ENCODE assay signal across 11 cellular contexts in genomic region chr3:69541823-69542264, GRCh38.
DNase-seq lines count a peak whose midpoint lies in the region; ATAC-seq and TF ChIP-seq lines count a peak whose summit lies in the region.
"Had no signal": no experiment of that assay in that cellular context is flagged by ENCODE, and none has a peak within 500 bp of the region (broad histone marks: within the 10 kb centered on the region; RNA-seq: fewer than 3 reads in every experiment).

No MANE protein-coding gene starts in this region.

- H3K27ac ChIP-seq in breast epithelium (peak overlapping the region; percentile 33 to 58), subcutaneous abdominal adipose tissue (ENCODE audit: low read depth, low read length) (no peak overlapping the region)
- H3K27ac ChIP-seq: 22Rv1 had no signal

- H3K4me1 ChIP-seq in breast epithelium (no peaks in the 10 kb centered on the region), subcutaneous abdominal adipose tissue (ENCODE audit: control insufficient read depth in 5 of 5, insufficient read depth in 5 of 5, low read length in 5 of 5) (peaks cover 0 to 17% (median 14%) of the 10 kb centered on the region in 5 donors)

- peak overlapping the region; percentile 49 to 82 (median 66) for H3K4me3 ChIP-seq in breast epithelium
- H3K4me3 ChIP-seq in subcutaneous abdominal adipose tissue (ENCODE audit: low read depth in 1 of 5, low read length in 5 of 5) = peak overlapping the region; percentile 39 to 67 (median 54)

- H3K9ac ChIP-seq in subcutaneous abdominal adipose tissue (ENCODE audit: low read length in 5 of 5) = no peak overlapping the region

- peaks cover 3 to 20% of the 10 kb centered on the region in 2 donors for H3K27me3 ChIP-seq in breast epithelium
- peaks cover 0 to 18% (median 10%) of the 10 kb centered on the region in 5 donors for H3K27me3 ChIP-seq in subcutaneous abdominal adipose tissue (ENCODE audit: control insufficient read depth in 5 of 5, insufficient read depth in 4 of 5, low read length in 5 of 5)

- H3K9me3 Mint-ChIP-seq in stimulated activated memory B cell treated with anti-CD40 and anti-IgM and Interleukin-4, amounts not matched to agents 10 μg/mL and 1 μg/mL and 100 μg/mL, for 72 hours = no peaks in the 10 kb centered on the region
- H3K9me3 Mint-ChIP-seq: activated naive CD8-positive, alpha-beta T cell treated with anti-CD3 and anti-CD28 coated beads, Interleukin-2, amount 10 ng/mL, durations not matched to agents 7 days and 5 days; T-cell had no signal

- intact Hi-C loops in breast epithelium (cut with DNase I; ENCODE audit: low total_unique reads) = no loop called here

- no peak for TF ChIP-seq POLR2A in breast epithelium (IDR thresholded peaks at IDR 0.05)

- H3K4me3 Mint-ChIP-seq in stimulated activated memory B cell treated with anti-CD40 and anti-IgM and Interleukin-4, amounts not matched to agents 10 μg/mL and 1 μg/mL and 100 μg/mL, for 72 hours = no peak overlapping the region
- H3K4me3 Mint-ChIP-seq: activated naive CD8-positive, alpha-beta T cell treated with anti-CD3 and anti-CD28 coated beads, Interleukin-2, amount 10 ng/mL, durations not matched to agents 7 days and 5 days had no signal

- peaks cover 39% of the 10 kb centered on the region for H3K27me3 Mint-ChIP-seq in stimulated activated memory B cell treated with anti-CD40 and anti-IgM and Interleukin-4, amounts not matched to agents 10 μg/mL and 1 μg/mL and 100 μg/mL, for 72 hours

- H3K9me3 ChIP-seq in breast epithelium (no peaks in the 10 kb centered on the region), subcutaneous abdominal adipose tissue (ENCODE audit: control insufficient read depth in 5 of 5, low read length in 5 of 5) (no peaks in the 10 kb centered on the region)

- no peaks in the 10 kb centered on the region for H3K4me1 Mint-ChIP-seq in stimulated activated memory B cell treated with anti-CD40 and anti-IgM and Interleukin-4, amounts not matched to agents 10 μg/mL and 1 μg/mL and 100 μg/mL, for 72 hours
- H3K4me1 Mint-ChIP-seq: activated naive CD8-positive, alpha-beta T cell treated with anti-CD3 and anti-CD28 coated beads, Interleukin-2, amount 10 ng/mL, durations not matched to agents 7 days and 5 days had no signal

- H3K36me3 ChIP-seq in breast epithelium = no peaks in the 10 kb centered on the region
- no peaks in the 10 kb centered on the region for H3K36me3 ChIP-seq in subcutaneous abdominal adipose tissue (ENCODE audit: control insufficient read depth in 5 of 5, insufficient read depth in 5 of 5, low read length in 5 of 5)

- no peak overlapping the region for H3K27ac Mint-ChIP-seq in stimulated activated memory B cell treated with anti-CD40 and anti-IgM and Interleukin-4, amounts not matched to agents 10 μg/mL and 1 μg/mL and 100 μg/mL, for 72 hours
- H3K27ac Mint-ChIP-seq: activated naive CD8-positive, alpha-beta T cell treated with anti-CD3 and anti-CD28 coated beads, Interleukin-2, amount 10 ng/mL, durations not matched to agents 7 days and 5 days; T-cell had no signal

- DNase-seq in DMS 273 (lab: John Stamatoyannopoulos, UW; ENCODE audit: unreplicated experiment) (peak; percentile 69), DMS 273 treated with DMSO at 0.1 percent for 48 hours (lab: John Stamatoyannopoulos, UW) (no peak), breast epithelium (ENCODE audit: low spot score in 2 of 2) (no peak), iPS-NIHi11 (ENCODE audit: low spot score) (peak; percentile 49), HUDEP-2 (lab: John Stamatoyannopoulos, UW; ENCODE audit: unreplicated experiment in 76 of 76) (no peak)
- DNase-seq in central memory CD4-positive, alpha-beta T cell = no peak
- DNase-seq: activated naive CD8-positive, alpha-beta T cell treated with anti-CD3 and anti-CD28 coated beads, Interleukin-2, amount 10 ng/mL, durations not matched to agents 7 days and 5 days; T-cell had no signal

- no peak for TF ChIP-seq CTCF in breast epithelium (IDR thresholded peaks at IDR 0.05)

- H3K36me3 Mint-ChIP-seq in stimulated activated memory B cell treated with anti-CD40 and anti-IgM and Interleukin-4, amounts not matched to agents 10 μg/mL and 1 μg/mL and 100 μg/mL, for 72 hours = no peaks in the 10 kb centered on the region
- H3K36me3 Mint-ChIP-seq: activated naive CD8-positive, alpha-beta T cell treated with anti-CD3 and anti-CD28 coated beads, Interleukin-2, amount 10 ng/mL, durations not matched to agents 7 days and 5 days; T-cell had no signal

- no peak for ATAC-seq in stimulated activated memory B cell treated with anti-CD40 and anti-IgM and Interleukin-4, amounts not matched to agents 10 μg/mL and 1 μg/mL and 100 μg/mL, for 72 hours
- ATAC-seq: T-cell had no signal

Comparison
In these comparisons a context has a peak if more than half of its experiments do, and no peak if none do; other contexts are left out.
1. DNase-seq: peak in DMS 273 (single experiment) and iPS-NIHi11 (single experiment); none in DMS 273 treated with DMSO at 0.1 percent for 48 hours (single experiment), breast epithelium (0 of 2), central memory CD4-positive, alpha-beta T cell (single experiment) and HUDEP-2 (0 of 76).